Comparison of ENCODE assay signal across 1 cellular context in the genomic region with DNA sequence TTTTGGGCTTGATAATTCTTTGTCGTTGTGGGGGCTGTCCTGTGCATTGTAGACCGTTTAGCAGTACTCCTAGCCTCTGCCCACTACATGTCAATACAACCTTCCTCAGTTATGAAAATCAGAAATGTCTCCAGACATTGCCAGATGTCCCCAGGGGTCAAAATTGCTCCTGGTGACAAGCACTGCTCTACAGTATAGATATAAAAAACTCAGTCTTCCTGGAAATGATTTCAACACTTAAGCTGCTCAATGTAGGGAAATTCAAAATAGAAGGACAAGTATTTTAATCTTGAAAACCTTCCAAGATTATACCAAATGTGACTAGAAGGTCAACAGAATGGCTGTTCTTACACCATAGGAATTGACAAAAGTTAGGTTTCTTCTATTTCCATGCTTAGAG.
TF ChIP-seq lines count a peak whose summit lies in the region.

No MANE protein-coding gene starts in this region.

TF ChIP-seq in WTC11, 78 proteins besides CTCF, POLR2A, EP300 and RAD21 (continued from another document):
- TF ChIP-seq, protein P1, sequence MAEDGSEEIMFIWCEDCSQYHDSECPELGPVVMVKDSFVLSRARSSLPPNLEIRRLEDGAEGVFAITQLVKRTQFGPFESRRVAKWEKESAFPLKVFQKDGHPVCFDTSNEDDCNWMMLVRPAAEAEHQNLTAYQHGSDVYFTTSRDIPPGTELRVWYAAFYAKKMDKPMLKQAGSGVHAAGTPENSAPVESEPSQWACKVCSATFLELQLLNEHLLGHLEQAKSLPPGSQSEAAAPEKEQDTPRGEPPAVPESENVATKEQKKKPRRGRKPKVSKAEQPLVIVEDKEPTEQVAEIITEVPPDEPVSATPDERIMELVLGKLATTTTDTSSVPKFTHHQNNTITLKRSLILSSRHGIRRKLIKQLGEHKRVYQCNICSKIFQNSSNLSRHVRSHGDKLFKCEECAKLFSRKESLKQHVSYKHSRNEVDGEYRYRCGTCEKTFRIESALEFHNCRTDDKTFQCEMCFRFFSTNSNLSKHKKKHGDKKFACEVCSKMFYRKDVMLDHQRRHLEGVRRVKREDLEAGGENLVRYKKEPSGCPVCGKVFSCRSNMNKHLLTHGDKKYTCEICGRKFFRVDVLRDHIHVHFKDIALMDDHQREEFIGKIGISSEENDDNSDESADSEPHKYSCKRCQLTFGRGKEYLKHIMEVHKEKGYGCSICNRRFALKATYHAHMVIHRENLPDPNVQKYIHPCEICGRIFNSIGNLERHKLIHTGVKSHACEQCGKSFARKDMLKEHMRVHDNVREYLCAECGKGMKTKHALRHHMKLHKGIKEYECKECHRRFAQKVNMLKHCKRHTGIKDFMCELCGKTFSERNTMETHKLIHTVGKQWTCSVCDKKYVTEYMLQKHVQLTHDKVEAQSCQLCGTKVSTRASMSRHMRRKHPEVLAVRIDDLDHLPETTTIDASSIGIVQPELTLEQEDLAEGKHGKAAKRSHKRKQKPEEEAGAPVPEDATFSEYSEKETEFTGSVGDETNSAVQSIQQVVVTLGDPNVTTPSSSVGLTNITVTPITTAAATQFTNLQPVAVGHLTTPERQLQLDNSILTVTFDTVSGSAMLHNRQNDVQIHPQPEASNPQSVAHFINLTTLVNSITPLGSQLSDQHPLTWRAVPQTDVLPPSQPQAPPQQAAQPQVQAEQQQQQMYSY (CRISPR knock-in tag; IDR thresholded peaks at IDR 0.05): no peak
